In genomic region chr7:90244565-90244908, GRCh38 we compare ENCODE assay signal across 7 cellular contexts. TPM values are rescaled to one million over a fixed set of nuclear protein-coding genes. Genes with fewer than 3 reads are reported as not detected.
DNase-seq lines count a peak whose midpoint lies in the region; ATAC-seq and TF ChIP-seq lines count a peak whose summit lies in the region.

No MANE protein-coding gene starts in this region.

- peaks cover 2% of the 10 kb centered on the region for H3K36me3 Mint-ChIP-seq in activated B cell treated with CpG ODN at 0.5 μM for 24 hours (ENCODE audit: low read depth)
- no peaks in the 10 kb centered on the region for H3K36me3 Mint-ChIP-seq in stimulated activated memory B cell treated with anti-CD40 and anti-IgM and Interleukin-4, amounts not matched to agents 10 μg/mL and 1 μg/mL and 100 μg/mL, for 72 hours

- peak; percentile 13; the same call in 1 of the 2 replicates for ATAC-seq in HCT116
- no peak for ATAC-seq in activated B cell treated with CpG ODN at 0.5 μM for 24 hours (ENCODE audit: low read depth)
- ATAC-seq in stimulated activated memory B cell treated with anti-CD40 and anti-IgM and Interleukin-4, amounts not matched to agents 10 μg/mL and 1 μg/mL and 100 μg/mL, for 72 hours, result no peak

- TF ChIP-seq CTCF in HCT116 (IDR thresholded peaks at IDR 0.05 in 2 of 3, conservative IDR thresholded peaks at IDR 0.05 in 1 of 3; ENCODE audit: borderline replicate concordance in 1 of 3, insufficient read depth in 1 of 3, low read depth in 2 of 3, low read length in 2 of 3) (no peak), activated B cell treated with CpG ODN at 0.5 μM for 24 hours (IDR thresholded peaks at IDR 0.05) (no peak)

- no peaks in the 10 kb centered on the region for H3K79me2 ChIP-seq in HCT116 (ENCODE audit: insufficient read depth, low read length)

- H3K9me2 ChIP-seq in HCT116 (ENCODE audit: insufficient read depth), result no peaks in the 10 kb centered on the region

- no peaks in the 10 kb centered on the region for H4K20me1 ChIP-seq in HCT116 (ENCODE audit: insufficient read depth)

- peak overlapping the region; percentile 92 for H3K4me2 ChIP-seq in HCT116 (ENCODE audit: low read length)

- no peaks in the 10 kb centered on the region for H3K9me3 ChIP-seq in HCT116 (ENCODE audit: control insufficient read depth in 1 of 2, insufficient read depth in 1 of 2, low read depth in 1 of 2, low read length in 2 of 2)
- no peaks in the 10 kb centered on the region for H3K9me3 ChIP-seq in iPS-15b (ENCODE audit: control insufficient read depth, insufficient read depth, low read length)

- TSS peak; percentile 40 for BruUV-seq in HCT116 (replicated peaks; lab: Mats Ljungman, UMichigan)

- no peak overlapping the region for H3K27ac Mint-ChIP-seq in activated B cell treated with CpG ODN at 0.5 μM for 24 hours
- H3K27ac Mint-ChIP-seq in stimulated activated memory B cell treated with anti-CD40 and anti-IgM and Interleukin-4, amounts not matched to agents 10 μg/mL and 1 μg/mL and 100 μg/mL, for 72 hours, result peak overlapping the region; percentile 76

- peaks cover 37% of the 10 kb centered on the region for H3K27me3 Mint-ChIP-seq in activated B cell treated with CpG ODN at 0.5 μM for 24 hours
- H3K27me3 Mint-ChIP-seq in stimulated activated memory B cell treated with anti-CD40 and anti-IgM and Interleukin-4, amounts not matched to agents 10 μg/mL and 1 μg/mL and 100 μg/mL, for 72 hours, result peaks cover 16% of the 10 kb centered on the region

- DNase-seq in HCT116 (ENCODE audit: low read depth, low spot score) (no peak), activated B cell treated with CpG ODN at 0.5 μM for 24 hours (no peak), NCI-H1048 (lab: John Stamatoyannopoulos, UW) (no peak), posterior vena cava (ENCODE audit: low spot score) (no peak), substantia nigra (lab: John Stamatoyannopoulos, UW) (no peak)

- no peak for TF ChIP-seq POLR2A in HCT116 (IDR thresholded peaks at IDR 0.05; ENCODE audit: borderline replicate concordance, extremely low read depth, insufficient read depth, insufficient read length)

- RAD21 ChIA-PET in HCT116 (lab: Charles Lee; ENCODE audit: low non-redundant PET in 1 of 2, low total read pairs in 2 of 2, uncharacterized antibody in 2 of 2, unreplicated experiment in 2 of 2), result no interaction called here

- no peaks in the 10 kb centered on the region for H3K9me3 Mint-ChIP-seq in activated B cell treated with CpG ODN at 0.5 μM for 24 hours
- H3K9me3 Mint-ChIP-seq in stimulated activated memory B cell treated with anti-CD40 and anti-IgM and Interleukin-4, amounts not matched to agents 10 μg/mL and 1 μg/mL and 100 μg/mL, for 72 hours, result peaks cover 4% of the 10 kb centered on the region

- H3K27ac ChIP-seq in HCT116 (ENCODE audit: low read depth, low read length) (no peak overlapping the region), substantia nigra (ENCODE audit: low read depth, low read length, poor library complexity, severe bottlenecking) (no peak overlapping the region)

- intact Hi-C loops in HCT116 (cut with micrococcal nuclease), result no loop called here
- intact Hi-C loops in activated B cell treated with CpG ODN at 0.5 μM for 24 hours (cut with micrococcal nuclease), result loop anchor here (2.0 to 10.0 kb wide), 3 partner anchors 66 to 1020 kb away; partner anchors contain the start of genes CDK14 and FZD1
- intact Hi-C loops in posterior vena cava (cut with DNase I), result no loop called here

- H3K4me1 ChIP-seq in HCT116 (ENCODE audit: control insufficient read depth in 1 of 2, insufficient read depth in 2 of 2, low read length in 2 of 2) (peaks cover 2 to 15% of the 10 kb centered on the region in 2 experiments; a peak in 1 of 4 replicates), iPS-15b (ENCODE audit: control insufficient read depth, insufficient read depth, low read length) (peaks cover 5% of the 10 kb centered on the region)

- peak overlapping the region; percentile 87 for H3K4me3 Mint-ChIP-seq in activated B cell treated with CpG ODN at 0.5 μM for 24 hours
- peak overlapping the region; percentile 91 for H3K4me3 Mint-ChIP-seq in stimulated activated memory B cell treated with anti-CD40 and anti-IgM and Interleukin-4, amounts not matched to agents 10 μg/mL and 1 μg/mL and 100 μg/mL, for 72 hours

- peaks cover 29% of the 10 kb centered on the region for H3K4me1 Mint-ChIP-seq in activated B cell treated with CpG ODN at 0.5 μM for 24 hours
- H3K4me1 Mint-ChIP-seq in stimulated activated memory B cell treated with anti-CD40 and anti-IgM and Interleukin-4, amounts not matched to agents 10 μg/mL and 1 μg/mL and 100 μg/mL, for 72 hours, result peaks cover 34% of the 10 kb centered on the region

- H2AFZ ChIP-seq in HCT116 (ENCODE audit: low read depth, low read length, poor library complexity, severe bottlenecking), result peak overlapping the region; percentile 99

- peak overlapping the region; percentile 73 for H3K9ac ChIP-seq in HCT116 (ENCODE audit: low read length)
- H3K9ac ChIP-seq in iPS-15b (ENCODE audit: low read depth, low read length), result no peak overlapping the region

- H3K36me3 ChIP-seq in HCT116 (ENCODE audit: control insufficient read depth in 1 of 2, insufficient read depth in 2 of 2, low read length in 2 of 2), result no peaks in the 10 kb centered on the region
- H3K36me3 ChIP-seq in iPS-15b (ENCODE audit: control insufficient read depth, insufficient read depth, low read length), result no peaks in the 10 kb centered on the region

- H3K27me3 ChIP-seq in HCT116 (ENCODE audit: insufficient read depth, low read length), result no peaks in the 10 kb centered on the region
- H3K27me3 ChIP-seq in iPS-15b (ENCODE audit: control insufficient read depth, insufficient read depth, low read length), result peaks cover 32% of the 10 kb centered on the region

- H3K4me3 ChIP-seq in HCT116 (replicated peaks in 1 of 2; ENCODE audit: low read depth in 1 of 2, low read length in 2 of 2) (peak overlapping the region; percentile 76 to 80), iPS-15b (ENCODE audit: low read depth, low read length) (peak overlapping the region; percentile 93)

- TF ChIP-seq RAD21 in HCT116 (IDR thresholded peaks at IDR 0.05; ENCODE audit: low read depth), result no peak

- POLR2A ChIA-PET in HCT116 (lab: Charles Lee), result no interaction called here
- POLR2A ChIA-PET in activated B cell treated with CpG ODN at 0.5 μM for 24 hours (lab: Charles Lee), result no interaction called here

- CTCF ChIA-PET in HCT116 (lab: Charles Lee) (no interaction called here), activated B cell treated with CpG ODN at 0.5 μM for 24 hours (lab: Charles Lee) (no interaction called here)

TF ChIP-seq in HCT116, 20 proteins besides CTCF, POLR2A, EP300 and RAD21:
- TF ChIP-seq YY1 (IDR thresholded peaks at IDR 0.05; ENCODE audit: extremely low read depth, insufficient replicate concordance, low read depth, low read length), result no peak

RNA-seq across cellular contexts. Expression of gene CFAP69, which starts 0.4 kb away (rescaled TPM):
- total RNA-seq in HCT116 (2021; ENCODE audit: unreplicated experiment) (4.1 TPM), activated B cell treated with CpG ODN at 0.5 μM for 24 hours (0.62 TPM in 1 of 2 replicates, not detected in the other), posterior vena cava (10 to 100 TPM; 11.4 to 13.0 TPM)
- polyA plus RNA-seq in HCT116 (2012), result 1.5 and 1.6 TPM in 2 replicates

RNA-seq across cellular contexts. Expression of gene STEAP2, which starts 33.0 kb away (rescaled TPM):
- total RNA-seq in HCT116 (2021; ENCODE audit: unreplicated experiment) (13.4 TPM), activated B cell treated with CpG ODN at 0.5 μM for 24 hours (not detected in 2 replicates), posterior vena cava (10 to 100 TPM; 45.9 to 47.7 TPM)
- 2.7 and 4.9 TPM in 2 replicates for polyA plus RNA-seq in HCT116 (2012)

Comparison
In these comparisons a context has a peak if more than half of its experiments do, and no peak if none do; other contexts are left out.
1. RNA of gene STEAP2, which starts 33.0 kb away (total RNA-seq): 45.9 to 47.7 TPM in posterior vena cava and 13.4 TPM in HCT116 (single experiment); not detected in activated B cell treated with CpG ODN at 0.5 μM for 24 hours; every median in the first group is over 10 times any median in the second.